Comparison of ENCODE assay signal across 9 cellular contexts in the genomic region with DNA sequence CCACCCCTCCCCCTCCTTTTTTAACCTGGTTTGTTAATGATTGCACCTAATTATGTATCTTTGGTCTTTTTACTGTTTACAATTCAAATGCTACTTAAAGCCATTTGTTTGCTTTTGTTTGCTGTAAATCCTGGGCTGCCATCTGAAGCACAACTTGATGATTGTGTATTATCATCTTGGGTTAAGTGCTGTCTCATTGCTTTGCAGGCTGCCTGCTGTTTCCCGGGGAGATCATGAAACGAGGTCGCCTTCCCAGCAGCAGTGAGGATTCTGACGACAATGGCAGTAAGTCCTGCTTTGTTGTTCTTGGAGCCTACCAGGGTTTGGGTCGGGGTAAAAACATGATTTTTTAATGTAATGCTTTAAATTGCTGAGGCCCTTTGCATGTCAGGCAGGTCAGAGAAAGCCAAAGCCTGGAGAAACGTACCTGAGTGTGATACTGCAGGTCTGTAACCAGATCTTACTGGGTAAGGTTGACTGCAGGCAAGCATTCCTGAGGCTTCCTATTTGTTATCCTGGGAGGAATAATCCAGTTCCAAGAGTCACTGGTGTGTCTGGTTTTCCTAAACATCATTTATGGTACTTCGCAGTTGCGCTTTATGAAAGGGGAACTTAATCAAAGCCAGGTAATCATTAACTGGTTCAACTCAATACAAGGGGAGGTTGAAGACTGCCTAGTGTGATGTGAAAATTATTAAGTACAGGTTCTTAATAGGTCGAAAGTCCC. TPM values are rescaled to one million over a fixed set of nuclear protein-coding genes. Genes with fewer than 3 reads are reported as not detected.
DNase-seq lines count a peak whose midpoint lies in the region; ATAC-seq, FAIRE-seq and TF ChIP-seq lines count a peak whose summit lies in the region.
"Had no signal": no experiment of that assay in that cellular context is flagged by ENCODE, and none has a peak within 500 bp of the region (broad histone marks: within the 10 kb centered on the region; RNA-seq: fewer than 3 reads in every experiment).

No MANE protein-coding gene starts in this region.

- TF ChIP-seq EP300 in HepG2 (IDR thresholded peaks at IDR 0.05; ENCODE audit: low read depth in 2 of 2, low read length in 2 of 2): peak in 1 of 2 experiments; percentile 18; a peak in 1 of 4 replicates
- no peak for TF ChIP-seq EP300 in HepG2 (CRISPR knock-in tag; IDR thresholded peaks at IDR 0.05; ENCODE audit: borderline replicate concordance)

- ATAC-seq in HG02678 (IDR thresholded peaks at IDR 0.05; ENCODE audit: unreplicated experiment) (peak; percentile 71), Panc1 (no peak), HepG2 (peak; percentile 79), foreskin keratinocyte (no peak), left ventricle myocardium superior (no peak)

- H3K27me3 ChIP-seq in Panc1 (ENCODE audit: control insufficient read depth, insufficient read depth, low read length) (no peaks in the 10 kb centered on the region), HepG2 (ENCODE audit: control insufficient read depth in 1 of 2, insufficient read depth in 2 of 2, low read length in 2 of 2) (no peaks in the 10 kb centered on the region), foreskin keratinocyte (no peaks in the 10 kb centered on the region)
- H3K27me3 ChIP-seq: gastrocnemius medialis had no signal

- BruUV-seq in Panc1 (replicated peaks; lab: Mats Ljungman, UMichigan) (no TSS peak), HepG2 (replicated peaks; lab: Mats Ljungman, UMichigan) (TSS peak; percentile 18)

- intact Hi-C loops in Panc1 (cut with micrococcal nuclease; ENCODE audit: unreplicated experiment): no loop called here
- intact Hi-C loops in HepG2 (cut with micrococcal nuclease; ENCODE audit: unreplicated experiment): loop anchor here (1.0 kb wide), 1 partner anchor 19 kb away; no protein-coding TSS in a partner anchor
- intact Hi-C loops in left ventricle myocardium superior (cut with micrococcal nuclease): no loop called here

- no peak overlapping the region for H3K4me3 ChIP-seq in Panc1 (ENCODE audit: low read depth in 2 of 2, low read length in 2 of 2)
- peak overlapping the region in 2 of 3 experiments; percentile 2 to 18; a peak in 2 of 6 replicates for H3K4me3 ChIP-seq in HepG2 (replicated peaks in 1 of 3; ENCODE audit: insufficient read depth in 1 of 3, low read depth in 2 of 3, low read length in 3 of 3)
- H3K4me3 ChIP-seq: gastrocnemius medialis had no signal

- H3K79me2 ChIP-seq in HepG2 (ENCODE audit: insufficient read depth, low read length): peaks cover 87% of the 10 kb centered on the region

- in situ Hi-C loops in Panc1 (cut with HindIII; ENCODE audit: low pct_unique_long_range_greater_than_20kb, low sequenced_read_pairs): no loop called here
- in situ Hi-C loops in HepG2 (cut with HindIII; ENCODE audit: extremely low pct_ligation_motif_present, low pct_unique_long_range_greater_than_20kb): no loop called here

- H3K9ac ChIP-seq in HepG2 (ENCODE audit: insufficient read depth, low read depth, low read length): peak overlapping the region; percentile 44

- TF ChIP-seq CTCF in Panc1 (IDR thresholded peaks at IDR 0.05): no peak
- TF ChIP-seq CTCF in HepG2 (CRISPR knock-in tag; IDR thresholded peaks at IDR 0.05): no peak
- TF ChIP-seq CTCF in foreskin keratinocyte (conservative IDR thresholded peaks at IDR 0.05): no peak

- FAIRE-seq in GM18507 (lab: Jason Lieb, UNC): peak; percentile 56
- FAIRE-seq in HepG2 (lab: Jason Lieb, UNC): peak; percentile 73

- H3K4me2 ChIP-seq in HepG2 (ENCODE audit: low read depth, low read length): peak overlapping the region; percentile 56

- TF ChIP-seq RAD21 in HepG2 (CRISPR knock-in tag; IDR thresholded peaks at IDR 0.05): no peak

- 0 out of 2 replicates have a peak overlapping the region, but pooled peaks have one; percentile 17 for H3K27ac ChIP-seq in Panc1 (ENCODE audit: low read length)
- peak overlapping the region; percentile 66 for H3K27ac ChIP-seq in HepG2 (ENCODE audit: extremely low read length, insufficient read depth, low read length)
- H3K27ac ChIP-seq in foreskin keratinocyte: no peak overlapping the region

- H2AFZ ChIP-seq in HepG2 (ENCODE audit: low read length): no peak overlapping the region

- peaks cover 10% of the 10 kb centered on the region for H3K4me1 ChIP-seq in Panc1 (ENCODE audit: control insufficient read depth, insufficient read depth, low read length)
- H3K4me1 ChIP-seq in HepG2 (ENCODE audit: insufficient read depth, low read length): peaks cover 50% of the 10 kb centered on the region
- H3K4me1 ChIP-seq in foreskin keratinocyte: no peaks in the 10 kb centered on the region

- POLR2A ChIA-PET in Panc1 (lab: Charles Lee) (no interaction called here), HepG2 (lab: Yijun Ruan, JAX) (no interaction called here)

- no peaks in the 10 kb centered on the region; the same call in 1 of the 2 replicates for H3K36me3 ChIP-seq in Panc1 (ENCODE audit: control insufficient read depth, insufficient read depth, low read length)
- H3K36me3 ChIP-seq in HepG2 (replicated peaks in 1 of 2; ENCODE audit: control insufficient read depth in 1 of 2, insufficient read depth in 2 of 2, low read length in 2 of 2): peaks cover 11 to 15% of the 10 kb centered on the region in 2 experiments; a peak in 4 of 5 replicates
- H3K36me3 ChIP-seq: gastrocnemius medialis had no signal

- DNase-seq in GM18507 (ENCODE audit: extremely low spot score, insufficient read length, low read depth): no peak
- DNase-seq in Panc1 (ENCODE audit: low read depth, low spot score): no peak
- peak; percentile 57 for DNase-seq in HepG2 (ENCODE audit: low spot score)
- DNase-seq in foreskin keratinocyte: no peak
- no peak for DNase-seq in left ventricle myocardium superior
- DNase-seq in stimulated activated naive CD4-positive, alpha-beta T cell (lab: John Stamatoyannopoulos, UW): no peak
- DNase-seq in HuH-7.5 (ENCODE audit: low spot score): no peak
- DNase-seq: gastrocnemius medialis had no signal

- peaks cover 25% of the 10 kb centered on the region for H4K20me1 ChIP-seq in HepG2 (ENCODE audit: insufficient read depth, low read length)

- 49% methylated on average over 9 of the region's 9 CpGs for WGBS in HepG2 (ENCODE audit: low lambda C conversion rate)

- TF ChIP-seq POLR2A in HepG2 (IDR thresholded peaks at IDR 0.05; ENCODE audit: insufficient read depth in 1 of 2, low read depth in 2 of 2, low read length in 2 of 2): no peak

- H3K9me3 ChIP-seq in Panc1 (ENCODE audit: control insufficient read depth, insufficient read depth, low read depth, low read length) (no peaks in the 10 kb centered on the region), HepG2 (ENCODE audit: low read length) (no peaks in the 10 kb centered on the region)
- H3K9me3 ChIP-seq: gastrocnemius medialis had no signal

- CTCF ChIA-PET in Panc1 (lab: Charles Lee): no interaction called here
- CTCF ChIA-PET in HepG2 (lab: Yijun Ruan, JAX; ENCODE audit: low intra/inter-chr PET ratio, low total read pairs): no interaction called here

TF ChIP-seq in HepG2, 621 proteins besides CTCF, POLR2A, EP300 and RAD21 (continues in another document):
- TF ChIP-seq ZFAT (CRISPR knock-in tag; conservative IDR thresholded peaks at IDR 0.05): no peak

RNA-seq across cellular contexts. Expression of a gene that starts 22.2 kb away (rescaled TPM):
- total RNA-seq in Panc1 (2021; ENCODE audit: unreplicated experiment): 23.4 TPM
- 11.1 TPM for polyA plus RNA-seq in Panc1 (2012; ENCODE audit: insufficient read length)
- total RNA-seq in HepG2 (2016; rRNA removed; fragmentation: Illumina TruSeq; extraction: Trizol): 19.3 and 23.4 TPM in 2 replicates
- 6.6 and 7.7 TPM in 2 replicates for total RNA-seq in HepG2 (2016; cell fraction: cytosol; rRNA removed; fragmentation: Illumina TruSeq; extraction: Trizol; ENCODE audit: low read depth)
- total RNA-seq in HepG2 (2016; cell fraction: insoluble cytoplasmic fraction; rRNA removed; fragmentation: Illumina TruSeq; extraction: Trizol): 18.1 and 21.4 TPM in 2 replicates
- 10.8 and 10.9 TPM in 2 replicates for total RNA-seq in HepG2 (2016; cell fraction: membrane; rRNA removed; fragmentation: Illumina TruSeq; extraction: Trizol)
- total RNA-seq in HepG2 (2016; cell fraction: nucleus; rRNA removed; fragmentation: Illumina TruSeq; extraction: Trizol): 20.7 and 21.9 TPM in 2 replicates
- polyA plus RNA-seq in HepG2 (2011; rRNA removed): 4.9 and 5.4 TPM in 2 replicates
- 4.4 and 4.5 TPM in 2 replicates for polyA plus RNA-seq in HepG2 (2011; cell fraction: cytosol; rRNA removed)
- polyA plus RNA-seq in HepG2 (2011; cell fraction: nucleus; rRNA removed): 9.5 and 9.6 TPM in 2 replicates
- polyA plus RNA-seq in HepG2 (2012): 10.1 and 12.2 TPM in 2 replicates
- polyA plus RNA-seq in HepG2 (2016; cell fraction: cytosol; fragmentation: Illumina TruSeq; extraction: Trizol; ENCODE audit: low read depth): 1.0 and 1.1 TPM in 2 replicates
- 17.4 and 18.4 TPM in 2 replicates for polyA plus RNA-seq in HepG2 (2016; cell fraction: insoluble cytoplasmic fraction; fragmentation: Illumina TruSeq; extraction: Trizol; ENCODE audit: low read depth)
- polyA plus RNA-seq in HepG2 (2016; cell fraction: membrane; fragmentation: Illumina TruSeq; extraction: Trizol; ENCODE audit: low read depth): 4.8 and 4.9 TPM in 2 replicates
- 25.1 and 26.7 TPM in 2 replicates for polyA plus RNA-seq in HepG2 (2016; cell fraction: nucleus; fragmentation: Illumina TruSeq; extraction: Trizol; ENCODE audit: insufficient read depth, low read depth)
- polyA minus RNA-seq in HepG2 (2011; rRNA and poly(A)+ RNA removed; ENCODE audit: low replicate concordance): 18.0 and 27.0 TPM in 2 replicates
- 7.4 and 7.7 TPM in 2 replicates for polyA minus RNA-seq in HepG2 (2011; cell fraction: cytosol; rRNA and poly(A)+ RNA removed)
- 18.4 and 20.6 TPM in 2 replicates for polyA minus RNA-seq in HepG2 (2011; cell fraction: nucleus; rRNA and poly(A)+ RNA removed)
- 6.7 and 7.9 TPM in 2 replicates for total RNA-seq in foreskin keratinocyte
- polyA plus RNA-seq in foreskin keratinocyte: 2.3 and 2.9 TPM in 2 replicates
- 24.4 TPM for total RNA-seq in left ventricle myocardium superior

Comparison
In these comparisons a context has a peak if more than half of its experiments do, and no peak if none do; other contexts are left out.
1. ATAC-seq: peak in HG02678 (single experiment) and HepG2 (single experiment); none in Panc1 (single experiment), foreskin keratinocyte (single experiment) and left ventricle myocardium superior (single experiment).
2. H3K4me3 ChIP-seq: peak in HepG2 (2 of 3); none in Panc1 (0 of 2).